Comparison of ENCODE assay signal across 18 cellular contexts in genomic region chr1:232912845-232913580, GRCh38.
"Had no signal": no experiment of that assay in that cellular context is flagged by ENCODE, and none has a peak within 500 bp of the region (broad histone marks: within the 10 kb centered on the region; RNA-seq: fewer than 3 reads in every experiment).

No MANE protein-coding gene starts in this region.

- H3K36me3 Mint-ChIP-seq: naive B cell; stimulated activated naive B cell treated with anti-CD40 and anti-IgM and Interleukin-4, amounts not matched to agents 10 μg/mL and 1 μg/mL and 100 μg/mL, for 72 hours had no signal

- H3K4me3 ChIP-seq: pancreas, prostate gland, sigmoid colon, skin epidermis, stomach had no signal

- H3K27ac ChIP-seq: pancreas, prostate gland, skin epidermis, stomach had no signal

- H3K36me3 ChIP-seq: pancreas, prostate gland, sigmoid colon, stomach had no signal

- DNase-seq: effector memory CD4-positive, alpha-beta T cell; foreskin melanocyte; kidney; left cardiac atrium; mesendoderm; naive B cell; occipital lobe; pancreas; retina; sigmoid colon; stimulated activated CD4-positive, alpha-beta T cell treated with anti-CD3 and anti-CD28 coated beads, Interleukin-2, amount 100 ng/mL, for 24 hours; stimulated activated CD4-positive, alpha-beta T cell treated with anti-CD3 and anti-CD28 coated beads, Interleukin-4, amount 100 ng/mL, for 4 hours; stimulated activated naive B cell treated with anti-CD40 and anti-IgM and Interleukin-4, amounts not matched to agents 10 μg/mL and 1 μg/mL and 100 μg/mL, for 72 hours; stomach; trophoblast cell had no signal

- H3K9me3 Mint-ChIP-seq: nephron; stimulated activated naive B cell treated with anti-CD40 and anti-IgM and Interleukin-4, amounts not matched to agents 10 μg/mL and 1 μg/mL and 100 μg/mL, for 72 hours had no signal

- H3K9me3 ChIP-seq: pancreas, prostate gland, sigmoid colon, stomach had no signal

- H3K27me3 Mint-ChIP-seq: stimulated activated naive B cell treated with anti-CD40 and anti-IgM and Interleukin-4, amounts not matched to agents 10 μg/mL and 1 μg/mL and 100 μg/mL, for 72 hours had no signal

- H3K27me3 ChIP-seq: pancreas, sigmoid colon, stomach had no signal

- H3K27ac Mint-ChIP-seq: naive B cell; nephron; stimulated activated naive B cell treated with anti-CD40 and anti-IgM and Interleukin-4, amounts not matched to agents 10 μg/mL and 1 μg/mL and 100 μg/mL, for 72 hours had no signal

- H3K4me3 Mint-ChIP-seq: naive B cell; nephron; stimulated activated naive B cell treated with anti-CD40 and anti-IgM and Interleukin-4, amounts not matched to agents 10 μg/mL and 1 μg/mL and 100 μg/mL, for 72 hours had no signal

- H3K4me1 Mint-ChIP-seq: naive B cell, nephron had no signal

- H3K4me1 ChIP-seq: pancreas, prostate gland, sigmoid colon, stomach had no signal

- ATAC-seq: left cardiac atrium; pancreas; stimulated activated naive B cell treated with anti-CD40 and anti-IgM and Interleukin-4, amounts not matched to agents 10 μg/mL and 1 μg/mL and 100 μg/mL, for 72 hours had no signal
